ENCODE assay signal across 20 cellular contexts in the genomic region with DNA sequence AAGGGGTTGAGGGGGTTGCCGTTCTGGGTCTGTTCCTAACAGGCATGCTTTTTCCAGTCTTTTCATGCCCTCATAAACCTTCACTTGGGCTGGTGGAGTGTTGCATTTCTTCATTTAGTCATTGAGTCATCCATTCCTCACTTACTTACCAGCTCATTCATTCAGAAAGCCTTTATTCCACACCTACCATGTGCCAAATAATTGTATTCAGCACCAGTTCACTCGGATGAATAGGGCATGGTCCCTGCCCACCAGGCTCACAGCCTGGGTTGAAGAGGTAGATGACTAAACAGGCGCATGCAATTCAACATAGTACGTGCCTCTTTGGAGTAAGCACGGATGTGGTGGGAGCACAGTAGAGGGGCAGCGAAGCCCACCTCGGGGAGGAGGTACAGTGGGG. TPM values are rescaled to one million over a fixed set of nuclear protein-coding genes. Genes with fewer than 3 reads are reported as not detected.
DNase-seq lines count a peak whose midpoint lies in the region; ATAC-seq, FAIRE-seq and TF ChIP-seq lines count a peak whose summit lies in the region.
"Had no signal": no experiment of that assay in that cellular context is flagged by ENCODE, and none has a peak within 500 bp of the region (broad histone marks: within the 10 kb centered on the region; RNA-seq: fewer than 3 reads in every experiment).

No MANE protein-coding gene starts in this region.

- H3K27me3 ChIP-seq in bronchial epithelial cell (ENCODE audit: control insufficient read depth, insufficient read depth, low read length) (no peaks in the 10 kb centered on the region), upper lobe of right lung (no peaks in the 10 kb centered on the region)
- H3K27me3 ChIP-seq: BLaER1, cardiac muscle cell, left lung, thyroid gland had no signal

- intact Hi-C loops in left colon (cut with DNase I, micrococcal nuclease) (no loop called here), upper lobe of right lung (cut with DNase I) (no loop called here)

- H3K36me3 ChIP-seq in bronchial epithelial cell (ENCODE audit: control insufficient read depth, insufficient read depth, low read length): no peaks in the 10 kb centered on the region
- H3K36me3 ChIP-seq in upper lobe of right lung: no peaks in the 10 kb centered on the region
- H3K36me3 ChIP-seq: BLaER1, cardiac muscle cell, left lung, thyroid gland had no signal

- peaks cover 6% of the 10 kb centered on the region for H3K4me1 ChIP-seq in upper lobe of right lung
- H3K4me1 ChIP-seq: BLaER1 had no signal

- no peak for FAIRE-seq in bronchial epithelial cell (lab: Jason Lieb, UNC)
- FAIRE-seq: H1, TTC549 had no signal

- DNase-seq in NCI-H226 (peak; percentile 67), bronchial epithelial cell (ENCODE audit: low read depth) (peak; percentile 92), left colon (no peak), upper lobe of right lung (no peak), NCI-H1105 (lab: John Stamatoyannopoulos, UW) (no peak), NCI-H69 (lab: John Stamatoyannopoulos, UW) (no peak), mucosa of gallbladder (ENCODE audit: low spot score) (no peak), KBM-7 (no peak)
- DNase-seq: activated CD4-positive, alpha-beta T cell treated with anti-CD3 and anti-CD28 coated beads, Interleukin-2, amount 50 U/mL, for 48 hours; effector memory CD4-positive, alpha-beta T cell; foreskin melanocyte; left lung; naive thymus-derived CD4-positive, alpha-beta T cell; NCI-H1092; thyroid gland had no signal

- in situ Hi-C loops in KBM-7 (cut with MboI; ENCODE audit: low pct_unique_long_range_greater_than_20kb, low sequenced_read_pairs): no loop called here

- no peak for TF ChIP-seq CTCF in bronchial epithelial cell (IDR thresholded peaks at IDR 0.05; ENCODE audit: insufficient read depth, low read length, severe bottlenecking)
- TF ChIP-seq CTCF in upper lobe of right lung (IDR thresholded peaks at IDR 0.05): no peak

- H3K9me3 ChIP-seq in upper lobe of right lung: no peaks in the 10 kb centered on the region
- H3K9me3 ChIP-seq: BLaER1, thyroid gland had no signal

- ATAC-seq in left colon (peak; percentile 1), upper lobe of right lung (no peak)
- ATAC-seq: naive thymus-derived CD4-positive, alpha-beta T cell had no signal

- H3K4me3 ChIP-seq in bronchial epithelial cell (ENCODE audit: low read depth, low read length) (no peak overlapping the region), upper lobe of right lung (no peak overlapping the region)
- H3K4me3 ChIP-seq: BLaER1, cardiac muscle cell, left lung, skin epidermis, thyroid gland had no signal

- peak overlapping the region; percentile 30 for H3K27ac ChIP-seq in upper lobe of right lung
- H3K27ac ChIP-seq: BLaER1, cardiac muscle cell, thyroid gland had no signal

RNA-seq across cellular contexts. Expression of gene THSD4, which starts 35.1 kb away (rescaled TPM):
- 11.5 and 14.5 TPM in 2 replicates for total RNA-seq in bronchial epithelial cell
- total RNA-seq in left colon: 10 to 100 TPM; 35.2 to 45.5 TPM
- total RNA-seq in upper lobe of right lung: 25.6 TPM
- total RNA-seq in mucosa of gallbladder: 71.2 TPM
- total RNA-seq: naive thymus-derived CD4-positive, alpha-beta T cell had no signal

Comparison
In these comparisons a context has a peak if more than half of its experiments do, and no peak if none do; other contexts are left out.
1. DNase-seq: peak in NCI-H226 (single experiment) and bronchial epithelial cell (single experiment); none in left colon (0 of 2), upper lobe of right lung (single experiment), NCI-H1105 (single experiment), NCI-H69 (single experiment), mucosa of gallbladder (single experiment) and KBM-7 (single experiment).